Comparison of ENCODE assay signal across 18 cellular contexts in the genomic region with DNA sequence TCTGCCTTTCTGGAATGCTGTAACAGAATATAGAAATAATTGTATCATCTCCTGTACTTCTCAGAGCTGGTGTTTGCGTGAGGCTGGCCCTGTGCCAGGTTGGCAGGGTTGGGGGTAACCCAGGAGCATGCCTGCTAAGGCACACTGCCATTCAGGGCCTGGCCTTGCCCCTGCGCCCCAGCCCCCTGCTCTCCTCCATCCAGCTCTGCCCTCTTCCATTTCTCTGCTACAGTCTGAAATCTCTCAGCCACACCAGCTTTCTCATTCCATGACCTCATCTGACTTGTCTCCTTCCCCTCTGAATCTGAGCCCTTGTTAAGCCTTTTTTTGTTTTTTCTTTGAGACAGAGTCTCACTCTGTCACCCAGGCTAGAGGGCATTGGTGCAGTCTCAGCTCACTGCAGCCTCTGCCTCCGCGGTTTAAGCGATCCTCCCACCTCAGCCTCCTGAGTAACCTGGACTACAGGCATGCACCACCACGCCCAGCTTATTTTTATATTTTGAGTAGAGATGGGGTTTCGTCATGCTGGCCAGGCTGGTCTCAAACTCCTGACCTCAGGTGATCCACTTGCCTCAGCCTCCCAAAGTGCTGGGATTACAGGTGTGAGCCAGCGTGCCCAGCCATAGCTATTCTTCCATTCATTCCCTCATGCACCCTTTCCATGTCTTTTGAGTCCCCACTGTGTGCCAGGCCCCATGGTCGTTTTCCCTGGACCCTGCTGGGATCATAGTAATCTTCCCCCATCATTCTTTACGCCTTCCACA.
DNase-seq lines count a peak whose midpoint lies in the region; ATAC-seq and TF ChIP-seq lines count a peak whose summit lies in the region.
"Had no signal": no experiment of that assay in that cellular context is flagged by ENCODE, and none has a peak within 500 bp of the region (broad histone marks: within the 10 kb centered on the region; RNA-seq: fewer than 3 reads in every experiment).

No MANE protein-coding gene starts in this region.

- H3K27ac ChIP-seq in KOPT-K1 (ENCODE audit: low read depth, low read length, poor library complexity, severe bottlenecking) = peak overlapping the region; percentile 100
- no peak overlapping the region for H3K27ac ChIP-seq in lower lobe of right lung
- H3K27ac ChIP-seq: esophagus squamous epithelium, neural progenitor cell, PC-9 had no signal

- H3K9me3 ChIP-seq in BE2C (no peaks in the 10 kb centered on the region), KOPT-K1 (ENCODE audit: insufficient read depth, low read length, poor library complexity, severe bottlenecking) (no peaks in the 10 kb centered on the region), lower lobe of right lung (no peaks in the 10 kb centered on the region)
- H3K9me3 ChIP-seq: esophagus squamous epithelium had no signal

- H3K27me3 Mint-ChIP-seq in dendritic cell treated with granulocyte-macrophage colony-stimulating factor and Interleukin-4, amounts not matched to agents 40 ng/mL and 50 ng/mL, for 4 days = no peaks in the 10 kb centered on the region
- H3K27me3 Mint-ChIP-seq in activated CD4-positive, alpha-beta memory T cell treated with anti-CD3 and anti-CD28 coated beads for 36 hours = no peaks in the 10 kb centered on the region
- H3K27me3 Mint-ChIP-seq: stimulated activated memory B cell treated with anti-CD40 and anti-IgM and Interleukin-4, amounts not matched to agents 10 μg/mL and 1 μg/mL and 100 μg/mL, for 72 hours; T-cell had no signal

- intact Hi-C loops in dendritic cell treated with granulocyte-macrophage colony-stimulating factor and Interleukin-4, amounts not matched to agents 40 ng/mL and 50 ng/mL, for 4 days (cut with micrococcal nuclease) = no loop called here
- intact Hi-C loops in lower lobe of right lung (cut with DNase I) = no loop called here
- intact Hi-C loops in activated CD4-positive, alpha-beta memory T cell treated with anti-CD3 and anti-CD28 coated beads for 36 hours (cut with micrococcal nuclease) = no loop called here

- H3K36me3 ChIP-seq in BE2C (no peaks in the 10 kb centered on the region; the same call in 1 of the 2 replicates), KOPT-K1 (ENCODE audit: insufficient read depth, low read length) (peaks cover 13% of the 10 kb centered on the region; the same call in 1 of the 2 replicates), lower lobe of right lung (peaks cover 16% of the 10 kb centered on the region)
- H3K36me3 ChIP-seq: neural progenitor cell had no signal

- H3K4me3 Mint-ChIP-seq in dendritic cell treated with granulocyte-macrophage colony-stimulating factor and Interleukin-4, amounts not matched to agents 40 ng/mL and 50 ng/mL, for 4 days = no peak overlapping the region
- H3K4me3 Mint-ChIP-seq in activated CD4-positive, alpha-beta memory T cell treated with anti-CD3 and anti-CD28 coated beads for 36 hours = no peak overlapping the region
- H3K4me3 Mint-ChIP-seq: neural progenitor cell; stimulated activated memory B cell treated with anti-CD40 and anti-IgM and Interleukin-4, amounts not matched to agents 10 μg/mL and 1 μg/mL and 100 μg/mL, for 72 hours; T-cell had no signal

- H3K4me1 Mint-ChIP-seq in dendritic cell treated with granulocyte-macrophage colony-stimulating factor and Interleukin-4, amounts not matched to agents 40 ng/mL and 50 ng/mL, for 4 days (ENCODE audit: low read depth) = peaks cover 34% of the 10 kb centered on the region
- H3K4me1 Mint-ChIP-seq in activated CD4-positive, alpha-beta memory T cell treated with anti-CD3 and anti-CD28 coated beads for 36 hours (ENCODE audit: low read depth) = no peaks in the 10 kb centered on the region
- H3K4me1 Mint-ChIP-seq: stimulated activated memory B cell treated with anti-CD40 and anti-IgM and Interleukin-4, amounts not matched to agents 10 μg/mL and 1 μg/mL and 100 μg/mL, for 72 hours had no signal

- no peaks in the 10 kb centered on the region for H3K27me3 ChIP-seq in BE2C
- H3K27me3 ChIP-seq in lower lobe of right lung (ENCODE audit: low read depth) = no peaks in the 10 kb centered on the region
- H3K27me3 ChIP-seq: esophagus squamous epithelium, neural progenitor cell had no signal

- no peaks in the 10 kb centered on the region for H3K9me3 Mint-ChIP-seq in dendritic cell treated with granulocyte-macrophage colony-stimulating factor and Interleukin-4, amounts not matched to agents 40 ng/mL and 50 ng/mL, for 4 days
- no peaks in the 10 kb centered on the region for H3K9me3 Mint-ChIP-seq in activated CD4-positive, alpha-beta memory T cell treated with anti-CD3 and anti-CD28 coated beads for 36 hours
- H3K9me3 Mint-ChIP-seq: neural progenitor cell; stimulated activated memory B cell treated with anti-CD40 and anti-IgM and Interleukin-4, amounts not matched to agents 10 μg/mL and 1 μg/mL and 100 μg/mL, for 72 hours; T-cell had no signal

- POLR2A ChIA-PET in activated CD4-positive, alpha-beta memory T cell treated with anti-CD3 and anti-CD28 coated beads for 36 hours (lab: Charles Lee) = no interaction called here

- CTCF ChIA-PET in activated CD4-positive, alpha-beta memory T cell treated with anti-CD3 and anti-CD28 coated beads for 36 hours (lab: Charles Lee) = no interaction called here

- H3K4me3 ChIP-seq in BE2C (ENCODE audit: low read depth, low read length) = no peak overlapping the region
- H3K4me3 ChIP-seq in lower lobe of right lung = no peak overlapping the region
- H3K4me3 ChIP-seq: esophagus squamous epithelium, neural progenitor cell, PC-9 had no signal

- no peak for TF ChIP-seq CTCF in BE2C (IDR thresholded peaks at IDR 0.05; ENCODE audit: low read depth, low read length)
- TF ChIP-seq CTCF in lower lobe of right lung (IDR thresholded peaks at IDR 0.05) = no peak

- H3K27ac Mint-ChIP-seq in dendritic cell treated with granulocyte-macrophage colony-stimulating factor and Interleukin-4, amounts not matched to agents 40 ng/mL and 50 ng/mL, for 4 days = peak overlapping the region; percentile 6
- H3K27ac Mint-ChIP-seq in activated CD4-positive, alpha-beta memory T cell treated with anti-CD3 and anti-CD28 coated beads for 36 hours = no peak overlapping the region
- H3K27ac Mint-ChIP-seq: stimulated activated memory B cell treated with anti-CD40 and anti-IgM and Interleukin-4, amounts not matched to agents 10 μg/mL and 1 μg/mL and 100 μg/mL, for 72 hours; T-cell had no signal

- no peaks in the 10 kb centered on the region for H3K4me1 ChIP-seq in BE2C
- H3K4me1 ChIP-seq in lower lobe of right lung = no peaks in the 10 kb centered on the region
- H3K4me1 ChIP-seq: esophagus squamous epithelium, neural progenitor cell had no signal

- DNase-seq in BE2C (peak; percentile 38), lower lobe of right lung (peak; percentile 36), SHP77 treated with DMSO at 0.1 percent for 48 hours (lab: John Stamatoyannopoulos, UW) (no peak)
- DNase-seq in activated T-cell treated with anti-CD3 and anti-CD28 coated beads, Interleukin-2, amount 50 U/mL, for 1 hour = no peak
- no peak for DNase-seq in activated effector memory CD4-positive, alpha-beta T cell treated with Interleukin-2 at 50 U/mL for 16 hours
- no peak for DNase-seq in activated CD4-positive, alpha-beta memory T cell treated with anti-CD3 and anti-CD28 coated beads for 36 hours
- DNase-seq: activated CD4-positive, alpha-beta T cell treated with anti-CD3 and anti-CD28 coated beads for 48 hours; cortex of kidney; esophagus squamous epithelium; HCEC 1CT; KBM-7; NCI-H446; PC-9; T-cell had no signal

- H3K36me3 Mint-ChIP-seq in dendritic cell treated with granulocyte-macrophage colony-stimulating factor and Interleukin-4, amounts not matched to agents 40 ng/mL and 50 ng/mL, for 4 days (ENCODE audit: low read depth) = peaks cover 27% of the 10 kb centered on the region
- peaks cover 6% of the 10 kb centered on the region for H3K36me3 Mint-ChIP-seq in activated CD4-positive, alpha-beta memory T cell treated with anti-CD3 and anti-CD28 coated beads for 36 hours

- no peak for ATAC-seq in lower lobe of right lung
- ATAC-seq: stimulated activated memory B cell treated with anti-CD40 and anti-IgM and Interleukin-4, amounts not matched to agents 10 μg/mL and 1 μg/mL and 100 μg/mL, for 72 hours; T-cell had no signal

Comparison
In these comparisons a context has a peak if more than half of its experiments do, and no peak if none do; other contexts are left out.
1. DNase-seq: peak in BE2C (single experiment) and lower lobe of right lung (single experiment); none in activated T-cell treated with anti-CD3 and anti-CD28 coated beads, Interleukin-2, amount 50 U/mL, for 1 hour (single experiment), activated effector memory CD4-positive, alpha-beta T cell treated with Interleukin-2 at 50 U/mL for 16 hours (single experiment), activated CD4-positive, alpha-beta memory T cell treated with anti-CD3 and anti-CD28 coated beads for 36 hours (single experiment) and SHP77 treated with DMSO at 0.1 percent for 48 hours (single experiment).